11 cellular contexts compared by ENCODE assay signal in the genomic region with DNA sequence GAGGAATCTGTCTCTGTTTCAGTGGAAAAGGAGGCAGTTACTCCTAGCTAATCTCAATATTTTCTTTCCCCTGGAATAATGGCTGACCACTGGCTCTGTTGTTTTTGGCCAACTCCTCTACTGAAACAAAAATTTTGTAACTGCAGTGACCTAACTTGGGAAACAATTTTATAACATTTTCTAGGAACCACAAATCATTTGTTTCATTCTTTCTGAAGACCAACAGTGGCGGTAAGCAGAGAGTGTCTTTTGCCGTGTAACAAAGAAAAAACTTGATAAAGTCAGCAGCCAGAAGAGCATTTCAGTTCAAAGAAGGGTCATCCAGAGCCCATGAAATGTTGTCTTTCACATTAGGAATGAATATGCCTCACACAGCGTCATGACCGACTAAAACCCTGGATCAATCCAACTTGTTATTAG. TPM values are rescaled to one million over a fixed set of nuclear protein-coding genes. Genes with fewer than 3 reads are reported as not detected.
A peak's percentile ranks its signal among the peaks of the same experiment; 100 is the strongest.
DNase-seq lines count a peak whose midpoint lies in the region; ATAC-seq and TF ChIP-seq lines count a peak whose summit lies in the region.
"Had no signal": no experiment of that assay in that cellular context is flagged by ENCODE, and none has a peak within 500 bp of the region (broad histone marks: within the 10 kb centered on the region; RNA-seq: fewer than 3 reads in every experiment).

No MANE protein-coding gene starts in this region.

- H3K27ac ChIP-seq in angular gyrus (ENCODE audit: low read depth, low read length) (peak overlapping the region; percentile 13), psoas muscle (peak overlapping the region; percentile 47)
- H3K27ac ChIP-seq: C4-2B, KMS-11 had no signal

- intact Hi-C loops in psoas muscle (cut with DNase I) = loop anchor here in 1 of 2 donors (10.0 kb wide), 1 partner anchor 58 kb away; no protein-coding TSS in a partner anchor

- ATAC-seq in psoas muscle (peak; percentile 24 to 61 (median 43)), HG02571 (IDR thresholded peaks at IDR 0.05; ENCODE audit: unreplicated experiment) (no peak)

- H3K4me3 ChIP-seq in AG10803 (ENCODE audit: low read length) (no peak overlapping the region), psoas muscle (no peak overlapping the region)

- peak; percentile 91 for DNase-seq in AG10803 (ENCODE audit: low read depth)
- peak; percentile 40 for DNase-seq in glomerular visceral epithelial cell (ENCODE audit: extremely low spot score)
- DNase-seq in psoas muscle = no peak
- no peak for DNase-seq in RPMI8226
- DNase-seq in HPDE6-E6E7 (ENCODE audit: extremely low spot score) = no peak
- no peak for DNase-seq in NCI-H1105 (lab: John Stamatoyannopoulos, UW)
- DNase-seq: NCI-H748 treated with DMSO at 0.1 percent for 48 hours had no signal

- TF ChIP-seq CTCF in AG10803 (conservative IDR thresholded peaks at IDR 0.05; ENCODE audit: low read length) (no peak), psoas muscle (IDR thresholded peaks at IDR 0.05) (no peak)

- 28 to 40% (median 35%) methylated on average over 4 of the region's 4 CpGs for WGBS in psoas muscle, 3 donors

- peaks cover 0 to 3% (median 0%) of the 10 kb centered on the region in 3 donors for H3K27me3 ChIP-seq in psoas muscle (ENCODE audit: insufficient read depth in 3 of 3, low read length in 2 of 3)

- H3K36me3 ChIP-seq in psoas muscle (ENCODE audit: insufficient read depth in 1 of 2, low read depth in 1 of 2) = no peaks in the 10 kb centered on the region

- H3K4me1 ChIP-seq in psoas muscle = no peaks in the 10 kb centered on the region

- H3K9me3 ChIP-seq in psoas muscle = no peaks in the 10 kb centered on the region

RNA-seq across cellular contexts. Expression of gene BFSP1, which starts 11.8 kb away (rescaled TPM):
- under 1 TPM in 3 of 4 donors, not detected in 1; 0.30 to 0.57 (median 0.34) TPM for total RNA-seq in psoas muscle
- under 1 TPM; 0.12 to 0.18 (median 0.17) TPM for polyA plus RNA-seq in psoas muscle

RNA-seq across cellular contexts. Expression of gene DSTN, which starts 26.9 kb away (rescaled TPM):
- total RNA-seq in psoas muscle = 10 to 100 TPM; 45.6 to 82.3 (median 66.2) TPM
- polyA plus RNA-seq in psoas muscle = 100 to 1,000 TPM in 2 of 3 donors, 10 to 100 TPM in 1; 88.1 to 202 (median 115) TPM

Comparison
In these comparisons a context has a peak if more than half of its experiments do, and no peak if none do; other contexts are left out.
1. DNase-seq: peak in AG10803 (single experiment) and glomerular visceral epithelial cell (single experiment); none in psoas muscle (0 of 2), RPMI8226 (single experiment), HPDE6-E6E7 (single experiment) and NCI-H1105 (single experiment).